Comparison of ENCODE assay signal across 2 cellular contexts in genomic region chr17:46888727-46889126, GRCh38.
TF ChIP-seq lines count a peak whose summit lies in the region.

No MANE protein-coding gene starts in this region.

TF ChIP-seq in HepG2, 621 proteins besides CTCF, POLR2A, EP300 and RAD21:
- TF ChIP-seq TMF1 (CRISPR knock-in tag; IDR thresholded peaks at IDR 0.05; ENCODE audit: low read depth) = no peak
- peak; percentile 75; the same call in 1 of the 2 replicates for TF ChIP-seq ZNF629 (CRISPR knock-in tag; conservative IDR thresholded peaks at IDR 0.05)

TF ChIP-seq in K562, 482 proteins besides CTCF, POLR2A, EP300 and RAD21:
- TF ChIP-seq RBM25 (IDR thresholded peaks at IDR 0.05; ENCODE audit: low read depth, low read length, severe bottlenecking) = peak; percentile 67
- no peak for TF ChIP-seq MCM5 (IDR thresholded peaks at IDR 0.05; ENCODE audit: low read depth)
- TF ChIP-seq ESRRA (IDR thresholded peaks at IDR 0.05; ENCODE audit: borderline replicate concordance, low read depth) = peak; percentile 39; the same call in 1 of the 2 replicates
- TF ChIP-seq ADNP (tag; IDR thresholded peaks at IDR 0.05) = peak; percentile 69; the same call in 1 of the 2 replicates
- no peak for TF ChIP-seq TFAM (CRISPR knock-in tag; conservative IDR thresholded peaks at IDR 0.05)
- TF ChIP-seq KDM1A (IDR thresholded peaks at IDR 0.05) = peak in 1 of 2 experiments; percentile 50; a peak in 2 of 4 replicates
- peak in 1 of 2 experiments; percentile 36; a peak in 1 of 4 replicates for TF ChIP-seq RCOR1 (IDR thresholded peaks at IDR 0.05; ENCODE audit: borderline replicate concordance in 1 of 2, low read depth in 2 of 2, low read length in 2 of 2)
- TF ChIP-seq SMARCA5 (IDR thresholded peaks at IDR 0.05) = 0 out of 2 replicates have a peak, but pooled peaks have one; percentile 30
- peak; percentile 83 for TF ChIP-seq BCOR (IDR thresholded peaks at IDR 0.05)
